In the genomic region with DNA sequence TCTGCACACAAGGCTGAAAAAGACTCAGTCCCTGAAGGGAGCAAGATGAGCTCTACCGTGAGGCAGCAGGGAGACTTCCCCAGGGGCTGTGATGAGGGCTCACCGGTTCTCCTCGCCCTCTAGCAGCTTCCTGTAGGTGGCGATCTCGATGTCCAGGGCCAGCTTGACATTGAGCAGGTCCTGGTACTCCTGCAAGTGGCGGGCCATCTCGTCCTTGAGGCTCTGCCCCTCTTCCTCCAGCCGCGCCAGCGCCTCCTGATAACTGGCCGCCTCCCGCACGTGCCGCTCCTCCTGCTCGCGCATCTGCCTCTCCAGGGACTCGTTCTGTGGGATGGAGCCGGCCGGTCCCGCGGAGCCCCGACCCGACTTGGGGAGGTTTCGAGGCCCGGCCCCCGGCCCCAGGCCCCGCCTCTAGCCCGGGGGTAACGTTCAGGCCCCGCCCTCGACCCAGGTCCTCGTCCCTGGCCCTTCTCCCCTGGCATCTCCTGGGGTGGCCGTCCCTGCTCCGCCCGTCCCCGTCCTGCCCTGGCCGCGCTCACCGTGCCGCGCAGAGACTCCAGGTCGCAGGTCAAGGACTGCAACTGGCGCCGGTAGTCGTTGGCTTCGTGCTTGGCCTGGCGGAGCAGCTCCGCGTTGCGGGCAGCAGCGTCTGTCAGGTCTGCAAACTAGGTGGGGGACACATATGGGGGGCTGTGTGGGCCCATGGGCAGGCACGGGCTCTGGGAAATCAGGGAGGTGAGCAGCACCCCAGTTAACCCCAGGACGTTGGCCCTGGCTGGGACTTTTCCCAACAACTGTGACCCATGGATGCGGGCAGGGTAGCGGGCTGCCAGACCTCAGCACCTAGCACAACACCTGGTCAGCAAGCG, we compare ENCODE assay signal across 9 cellular contexts. TPM values are rescaled to one million over a fixed set of nuclear protein-coding genes. Genes with fewer than 3 reads are reported as not detected.
DNase-seq lines count a peak whose midpoint lies in the region; ATAC-seq and TF ChIP-seq lines count a peak whose summit lies in the region.
"Had no signal": no experiment of that assay in that cellular context is flagged by ENCODE, and none has a peak within 500 bp of the region (broad histone marks: within the 10 kb centered on the region; RNA-seq: fewer than 3 reads in every experiment).

No MANE protein-coding gene starts in this region.

- no peak overlapping the region for H3K9ac ChIP-seq in HUES48 (ENCODE audit: low read depth, low read length)
- no peak overlapping the region for H3K9ac ChIP-seq in colonic mucosa (ENCODE audit: low read depth in 2 of 2, low read length in 2 of 2)

- ATAC-seq in left lung (peak; percentile 90), GM21447 (IDR thresholded peaks at IDR 0.05; ENCODE audit: unreplicated experiment) (no peak)

- H3K9me3 ChIP-seq in Caco-2 (no peaks in the 10 kb centered on the region), HUES48 (ENCODE audit: control insufficient read depth, insufficient read depth, low read length) (no peaks in the 10 kb centered on the region), colonic mucosa (no peaks in the 10 kb centered on the region), left lung (no peaks in the 10 kb centered on the region)

- TF ChIP-seq CTCF in Caco-2 (IDR thresholded peaks at IDR 0.05; ENCODE audit: insufficient read depth in 1 of 2, low read depth in 1 of 2, low read length in 1 of 2, severe bottlenecking in 1 of 2, unreplicated experiment in 1 of 2) = peak in 1 of 2 experiments; percentile 53
- peak; percentile 34 for TF ChIP-seq CTCF in colonic mucosa (IDR thresholded peaks at IDR 0.05)
- TF ChIP-seq CTCF in left lung (IDR thresholded peaks at IDR 0.05) = peak; percentile 39 to 40

- intact Hi-C loops in Caco-2 (cut with micrococcal nuclease; ENCODE audit: unreplicated experiment) (no loop called here), colonic mucosa (cut with DNase I) (no loop called here), left lung (cut with DNase I) (loop anchor here (10.0 kb wide), 2 partner anchors 103 to 213 kb away; no protein-coding TSS in a partner anchor)

- H3K4me1 ChIP-seq in Caco-2 (peaks cover 5% of the 10 kb centered on the region; the same call in 1 of the 2 replicates), HUES48 (ENCODE audit: control insufficient read depth, insufficient read depth, low read length) (peaks cover 3% of the 10 kb centered on the region), colonic mucosa (no peaks in the 10 kb centered on the region), left lung (peaks cover 8 to 28% of the 10 kb centered on the region in 2 donors)

- H3K9me3 Mint-ChIP-seq in Caco-2 (ENCODE audit: unreplicated experiment) = no peaks in the 10 kb centered on the region

- no peak overlapping the region for H3K27ac Mint-ChIP-seq in Caco-2 (ENCODE audit: unreplicated experiment)

- POLR2A ChIA-PET in Caco-2 (lab: Charles Lee) = interaction anchor here (1.0 kb wide), 1 partner anchor 13 kb away, joined by 3 read pairs; a partner anchor contains a TSS

- H3K4me1 Mint-ChIP-seq in Caco-2 (ENCODE audit: low read depth, unreplicated experiment) = peaks cover 10% of the 10 kb centered on the region

- peak; percentile 72 to 78 for DNase-seq in Caco-2
- DNase-seq in activated CD4-positive, CD25-positive, alpha-beta regulatory T cell (lab: John Stamatoyannopoulos, UW) = peak in 3 of 4 experiments; percentile 11 to 26 (median 24)
- DNase-seq in colonic mucosa = peak; percentile 74
- DNase-seq in left lung = peak; percentile 68 to 84
- DNase-seq in stimulated activated CD8-positive, alpha-beta memory T cell treated with anti-CD3 and anti-CD28 coated beads, Interleukin-12 subunit alpha, Interleukin-12 subunit beta, amount 100 ng/mL, for 1 hour (ENCODE audit: low read depth) = peak; percentile 36
- no peak for DNase-seq in middle frontal gyrus (ENCODE audit: extremely low spot score, low spot score)

- H3K36me3 ChIP-seq in Caco-2 (ENCODE audit: control insufficient read depth, insufficient read depth, low read length) = no peaks in the 10 kb centered on the region
- H3K36me3 ChIP-seq in HUES48 (ENCODE audit: control insufficient read depth, insufficient read depth, low read length) = no peaks in the 10 kb centered on the region
- H3K36me3 ChIP-seq in colonic mucosa = no peaks in the 10 kb centered on the region
- no peaks in the 10 kb centered on the region for H3K36me3 ChIP-seq in left lung

- no TSS peak for BruUV-seq in Caco-2 (replicated peaks; lab: Mats Ljungman, UMichigan)

- H3K27me3 ChIP-seq in Caco-2 (replicated peaks; ENCODE audit: control insufficient read depth, insufficient read depth, low read length) = no peaks in the 10 kb centered on the region
- H3K27me3 ChIP-seq in HUES48 (ENCODE audit: control insufficient read depth, insufficient read depth, low read length) = peaks cover 20% of the 10 kb centered on the region
- H3K27me3 ChIP-seq in colonic mucosa = no peaks in the 10 kb centered on the region
- H3K27me3 ChIP-seq in left lung = peaks cover 0 to 53% of the 10 kb centered on the region in 2 donors

- H3K27me3 Mint-ChIP-seq in Caco-2 (ENCODE audit: insufficient read depth, unreplicated experiment) = peaks cover 6% of the 10 kb centered on the region

- no peak overlapping the region for H3K27ac ChIP-seq in HUES48 (ENCODE audit: low read depth, low read length)
- H3K27ac ChIP-seq in colonic mucosa = no peak overlapping the region
- H3K27ac ChIP-seq in left lung = no peak overlapping the region
- H3K27ac ChIP-seq: SK-N-MC had no signal

- no peaks in the 10 kb centered on the region for H3K36me3 Mint-ChIP-seq in Caco-2 (ENCODE audit: insufficient read depth, unreplicated experiment)

- CTCF ChIA-PET in Caco-2 (lab: Charles Lee) = interaction anchor here (0.7 to 2.2 kb wide), 6 partner anchors 9 to 224 kb away, joined by 4 to 12 read pairs (median 4); a partner anchor contains a TSS

- H3K4me3 ChIP-seq in Caco-2 (ENCODE audit: low read depth, low read length) (no peak overlapping the region), HUES48 (ENCODE audit: low read depth, low read length) (peak overlapping the region; percentile 63), colonic mucosa (peak overlapping the region; percentile 28), left lung (peak overlapping the region; percentile 11 to 27)
- H3K4me3 ChIP-seq: SK-N-MC had no signal

- no peak overlapping the region for H3K4me3 Mint-ChIP-seq in Caco-2 (ENCODE audit: unreplicated experiment)

RNA-seq across cellular contexts. Expression of a gene that starts 3.9 kb away (rescaled TPM):
- not detected in 2 replicates for total RNA-seq in Caco-2 (2022)
- total RNA-seq in colonic mucosa = under 1 TPM in 1 of 2 donors, not detected in 1; 0.20 TPM
- under 1 TPM in 1 of 2 donors, not detected in 1; 0.15 TPM for total RNA-seq in left lung

RNA-seq across cellular contexts. Expression of a gene that starts 12.1 kb away (rescaled TPM):
- total RNA-seq in Caco-2 (2022) (175 and 186 TPM in 2 replicates), colonic mucosa (100 to 1,000 TPM in 1 of 2 donors, 10 to 100 TPM in 1; 74.8 to 109 TPM), left lung (100 to 1,000 TPM in 1 of 2 donors, 10 to 100 TPM in 1; 83.4 to 112 TPM)

RNA-seq across cellular contexts. Expression of a gene that starts 36.2 kb away (rescaled TPM):
- total RNA-seq in Caco-2 (2022) (63.6 and 68.4 TPM in 2 replicates), colonic mucosa (10 to 100 TPM in 1 of 2 donors, 1 to 10 TPM in 1; 5.7 to 45.5 TPM), left lung (1 to 10 TPM; 2.9 to 6.0 TPM)

RNA-seq across cellular contexts. Expression of a gene that starts 56.7 kb away (rescaled TPM):
- total RNA-seq in Caco-2 (2022) (2.5 and 5.2 TPM in 2 replicates), colonic mucosa (1 to 10 TPM; 1.2 to 1.9 TPM), left lung (under 1 TPM in 1 of 2 donors, not detected in 1; 0.70 TPM)

Comparison
In these comparisons a context has a peak if more than half of its experiments do, and no peak if none do; other contexts are left out.
1. intact Hi-C loops: an anchor here in left lung (10.0 kb wide); none called in Caco-2 and colonic mucosa.